35 cellular contexts compared by ENCODE assay signal in the genomic region with DNA sequence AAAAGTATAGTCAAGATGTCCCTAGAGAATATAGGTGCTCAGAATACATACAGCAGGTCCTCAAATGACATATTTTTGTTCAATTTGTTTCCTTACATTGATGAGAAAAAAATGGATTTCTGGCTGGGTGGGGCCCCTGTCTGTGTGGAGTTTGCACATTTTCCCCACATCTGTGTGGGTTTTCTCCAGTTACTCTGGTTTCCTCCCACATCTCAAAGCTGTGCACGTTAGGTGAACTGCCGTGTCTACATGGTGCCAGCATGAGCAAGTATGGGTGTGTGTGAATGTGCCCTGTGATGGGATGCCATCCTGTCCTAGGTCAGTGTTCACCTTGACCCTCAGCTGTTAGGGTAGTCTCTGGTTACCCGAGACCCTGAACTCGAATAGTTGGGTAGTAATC.
"Had no signal": no experiment of that assay in that cellular context is flagged by ENCODE, and none has a peak within 500 bp of the region (broad histone marks: within the 10 kb centered on the region; RNA-seq: fewer than 3 reads in every experiment).

No MANE protein-coding gene starts in this region.

- H3K4me3 Mint-ChIP-seq: activated B cell treated with CpG ODN at 0.5 μM for 24 hours; activated CD4-positive, alpha-beta memory T cell treated with anti-CD3 and anti-CD28 coated beads for 36 hours; activated CD4-positive, alpha-beta T cell treated with anti-CD3 and anti-CD28 coated beads, Interleukin-2, amount 10 ng/mL, durations not matched to agents 24 days and 14 days; activated CD8-positive, alpha-beta T cell treated with anti-CD3 and anti-CD28 coated beads for 36 hours; activated naive CD4-positive, alpha-beta T cell treated with anti-CD3 and anti-CD28 coated beads for 36 hours; activated naive CD8-positive, alpha-beta T cell treated with anti-CD3 and anti-CD28 coated beads, Interleukin-2, amount 10 ng/mL, durations not matched to agents 7 days and 5 days; activated naive CD8-positive, alpha-beta T cell treated with anti-CD3 and anti-CD28 coated beads, Interleukin-2, amount 50 U/mL, for 24 hours; activated T-cell treated with anti-CD3 and anti-CD28 coated beads, Interleukin-2, amount 50 U/mL, for 4 hours; activated T-cell treated with anti-CD3 and anti-CD28 coated beads, Interleukin-2, amount 50 U/mL, for 72 hours; activated T-helper 1 cell treated with anti-CD3 and anti-CD28 coated beads, Interleukin-12 subunit alpha, Interleukin-12 subunit beta, Interleukin-2, Interleukin-4 antibody, amounts not matched to agents 30 ng/mL and 10 ng/mL and 1 ng/mL, durations not matched to agents 14 hours and 24 hours and 36 hours; activated T-helper 17 cell treated with anti-CD3 and anti-CD28 coated beads, Interleukin-2, amount 50 U/mL, for 72 hours; T-helper 1 cell treated with Interleukin-12 subunit alpha and Interleukin-12 subunit beta and Interleukin-4 antibody, amounts not matched to agents 30 μg/mL and 1 μg/mL, for 36 hours; T-helper 2 cell treated with Interferon-gamma antibody and Interleukin-4, amounts not matched to agents 5 μg/mL and 100 μg/mL, for 36 hours had no signal

- H3K9me3 ChIP-seq: ascending aorta had no signal

- H3K36me3 ChIP-seq: ascending aorta, cardiac muscle cell had no signal

- H3K36me3 Mint-ChIP-seq: activated CD4-positive, alpha-beta memory T cell treated with anti-CD3 and anti-CD28 coated beads for 36 hours; activated naive CD4-positive, alpha-beta T cell treated with anti-CD3 and anti-CD28 coated beads, Interleukin-2, amount 50 U/mL, for 72 hours; activated naive CD8-positive, alpha-beta T cell treated with anti-CD3 and anti-CD28 coated beads, Interleukin-2, amount 10 ng/mL, durations not matched to agents 7 days and 5 days; brain had no signal

- H3K4me3 ChIP-seq: ascending aorta, cardiac muscle cell had no signal

- H3K27me3 Mint-ChIP-seq: activated CD4-positive, alpha-beta memory T cell treated with anti-CD3 and anti-CD28 coated beads for 36 hours; activated CD4-positive, alpha-beta T cell treated with anti-CD3 and anti-CD28 coated beads, Interleukin-2, amount 10 ng/mL, durations not matched to agents 24 days and 14 days; activated CD8-positive, alpha-beta T cell treated with anti-CD3 and anti-CD28 coated beads for 36 hours; brain had no signal

- H3K4me1 ChIP-seq: ascending aorta had no signal

- FAIRE-seq: bronchial epithelial cell, TTC549 had no signal

- H3K9me3 Mint-ChIP-seq: activated CD4-positive, alpha-beta memory T cell treated with anti-CD3 and anti-CD28 coated beads for 36 hours; activated CD4-positive, alpha-beta T cell treated with anti-CD3 and anti-CD28 coated beads, Interleukin-2, amount 10 ng/mL, durations not matched to agents 24 days and 14 days; activated naive CD4-positive, alpha-beta T cell treated with anti-CD3 and anti-CD28 coated beads for 36 hours; activated naive CD8-positive, alpha-beta T cell treated with anti-CD3 and anti-CD28 coated beads, Interleukin-2, amount 10 ng/mL, durations not matched to agents 7 days and 5 days; activated naive CD8-positive, alpha-beta T cell treated with anti-CD3 and anti-CD28 coated beads, Interleukin-2, amount 50 U/mL, for 24 hours; activated T-helper 1 cell treated with anti-CD3 and anti-CD28 coated beads, Interleukin-12 subunit alpha, Interleukin-12 subunit beta, Interleukin-2, Interleukin-4 antibody, amounts not matched to agents 30 ng/mL and 10 ng/mL and 1 ng/mL, durations not matched to agents 14 hours and 24 hours and 36 hours; T-helper 1 cell treated with Interleukin-12 subunit alpha and Interleukin-12 subunit beta and Interleukin-4 antibody, amounts not matched to agents 30 μg/mL and 1 μg/mL, for 36 hours; T-helper 2 cell treated with Interferon-gamma antibody and Interleukin-4, amounts not matched to agents 5 μg/mL and 100 μg/mL, for 36 hours had no signal

- H3K4me1 Mint-ChIP-seq: activated B cell treated with CpG ODN at 0.5 μM for 24 hours; activated CD4-positive, alpha-beta T cell treated with anti-CD3 and anti-CD28 coated beads, Interleukin-2, amount 10 ng/mL, durations not matched to agents 24 days and 14 days; activated naive CD8-positive, alpha-beta T cell treated with anti-CD3 and anti-CD28 coated beads, Interleukin-2, amount 10 ng/mL, durations not matched to agents 7 days and 5 days; activated naive CD8-positive, alpha-beta T cell treated with anti-CD3 and anti-CD28 coated beads, Interleukin-2, amount 50 U/mL, for 24 hours; activated T-helper 17 cell treated with anti-CD3 and anti-CD28 coated beads, Interleukin-2, amount 50 U/mL, for 72 hours had no signal

- H3K27ac Mint-ChIP-seq: activated B cell treated with CpG ODN at 0.5 μM for 24 hours; activated CD4-positive, alpha-beta memory T cell treated with anti-CD3 and anti-CD28 coated beads for 36 hours; activated CD4-positive, alpha-beta T cell treated with anti-CD3 and anti-CD28 coated beads, Interleukin-2, amount 10 ng/mL, durations not matched to agents 24 days and 14 days; activated CD8-positive, alpha-beta T cell treated with anti-CD3 and anti-CD28 coated beads for 36 hours; activated naive CD4-positive, alpha-beta T cell treated with anti-CD3 and anti-CD28 coated beads for 36 hours; activated naive CD4-positive, alpha-beta T cell treated with anti-CD3 and anti-CD28 coated beads, Interleukin-2, amount 50 U/mL, for 72 hours; activated naive CD8-positive, alpha-beta T cell treated with anti-CD3 and anti-CD28 coated beads, Interleukin-2, amount 10 ng/mL, durations not matched to agents 7 days and 5 days; activated naive CD8-positive, alpha-beta T cell treated with anti-CD3 and anti-CD28 coated beads, Interleukin-2, amount 50 U/mL, for 24 hours; activated T-cell treated with anti-CD3 and anti-CD28 coated beads, Interleukin-2, amount 50 U/mL, for 72 hours; activated T-helper 1 cell treated with anti-CD3 and anti-CD28 coated beads, Interleukin-12 subunit alpha, Interleukin-12 subunit beta, Interleukin-2, Interleukin-4 antibody, amounts not matched to agents 30 ng/mL and 10 ng/mL and 1 ng/mL, durations not matched to agents 14 hours and 24 hours and 36 hours; activated T-helper 17 cell treated with anti-CD3 and anti-CD28 coated beads, Interleukin-2, amount 50 U/mL, for 72 hours; T-helper 1 cell treated with Interleukin-12 subunit alpha and Interleukin-12 subunit beta and Interleukin-4 antibody, amounts not matched to agents 30 μg/mL and 1 μg/mL, for 36 hours; T-helper 2 cell treated with Interferon-gamma antibody and Interleukin-4, amounts not matched to agents 5 μg/mL and 100 μg/mL, for 36 hours had no signal

- ATAC-seq: activated CD8-positive, alpha-beta T cell treated with anti-CD3 and anti-CD28 coated beads for 36 hours; activated naive CD4-positive, alpha-beta T cell treated with anti-CD3 and anti-CD28 coated beads, Interleukin-2, amount 50 U/mL, for 72 hours; activated naive CD8-positive, alpha-beta T cell treated with anti-CD3 and anti-CD28 coated beads, Interleukin-2, amount 50 U/mL, for 24 hours; activated T-cell treated with anti-CD3 and anti-CD28 coated beads, Interleukin-2, amount 50 U/mL, for 4 hours; activated T-cell treated with anti-CD3 and anti-CD28 coated beads, Interleukin-2, amount 50 U/mL, for 72 hours; activated T-helper 17 cell treated with anti-CD3 and anti-CD28 coated beads, Interleukin-2, amount 50 U/mL, for 72 hours had no signal

- H3K27ac ChIP-seq: ascending aorta, cardiac muscle cell, VCaP had no signal

- H3K27me3 ChIP-seq: ascending aorta, cardiac muscle cell had no signal

- DNase-seq: activated B cell treated with CpG ODN at 0.5 μM for 24 hours; activated CD4-positive, alpha-beta memory T cell treated with anti-CD3 and anti-CD28 coated beads for 36 hours; activated CD4-positive, alpha-beta T cell treated with anti-CD3 and anti-CD28 coated beads for 4 hours; activated CD4-positive, alpha-beta T cell treated with anti-CD3 and anti-CD28 coated beads, Interleukin-2, amount 10 ng/mL, durations not matched to agents 24 days and 14 days; activated CD4-positive, alpha-beta T cell treated with anti-CD3 and anti-CD28 coated beads, Interleukin-2, amount 50 U/mL, for 1 hour; activated CD4-positive, alpha-beta T cell treated with anti-CD3 and anti-CD28 coated beads, Interleukin-2, amount 50 U/mL, for 4 hours; activated CD4-positive, CD25-positive, alpha-beta regulatory T cell treated with anti-CD3 and anti-CD28 coated beads, Interleukin-2, amount 50 U/mL, for 72 hours; activated CD8-positive, alpha-beta memory T cell treated with anti-CD3 and anti-CD28 coated beads, Interleukin-2, amount 50 U/mL, for 4 hours; activated CD8-positive, alpha-beta T cell treated with anti-CD3 and anti-CD28 coated beads for 36 hours; activated effector memory CD4-positive, alpha-beta T cell treated with anti-CD3 and anti-CD28 coated beads, Interleukin-2, amount 50 U/mL, for 16 hours; activated gamma-delta T cell treated with Interleukin-2 at 50 U/mL for 16 hours; activated naive CD4-positive, alpha-beta T cell; activated naive CD4-positive, alpha-beta T cell treated with anti-CD3 and anti-CD28 coated beads for 36 hours; activated naive CD4-positive, alpha-beta T cell treated with anti-CD3 and anti-CD28 coated beads, Interleukin-2, amount 50 U/mL, for 16 hours; activated naive CD8-positive, alpha-beta T cell treated with anti-CD3 and anti-CD28 coated beads, Interleukin-2, amount 10 ng/mL, durations not matched to agents 7 days and 5 days; activated naive CD8-positive, alpha-beta T cell treated with anti-CD3 and anti-CD28 coated beads, Interleukin-2, amount 50 U/mL, for 24 hours; activated T-cell treated with anti-CD3 and anti-CD28 coated beads for 4 hours; activated T-cell treated with anti-CD3 and anti-CD28 coated beads, Interleukin-2, amount 50 U/mL, for 1 hour; activated T-cell treated with anti-CD3 and anti-CD28 coated beads, Interleukin-2, amount 50 U/mL, for 4 hours; activated T-cell treated with anti-CD3 and anti-CD28 coated beads, Interleukin-2, amount 50 U/mL, for 72 hours; central memory CD4-positive, alpha-beta T cell; T-helper 1 cell; T-helper 2 cell; T-helper 9 cell had no signal
